In genomic region chr7:44767912-44768662, GRCh38 we compare ENCODE assay signal across 8 cellular contexts. TPM values are rescaled to one million over a fixed set of nuclear protein-coding genes. Genes with fewer than 3 reads are reported as not detected.
DNase-seq lines count a peak whose midpoint lies in the region; ATAC-seq and TF ChIP-seq lines count a peak whose summit lies in the region.

No MANE protein-coding gene starts in this region.

- no CpG with 5 or more reads among the region's 13 CpGs for WGBS in mesendoderm (ENCODE audit: extremely low coverage, insufficient coverage, low lambda C conversion rate)

- no peak overlapping the region for H2BK120ac ChIP-seq in mesendoderm (ENCODE audit: low read depth, low read length)

- no peak overlapping the region for H3K4ac ChIP-seq in mesendoderm (ENCODE audit: low read depth, low read length)

- H2AK5ac ChIP-seq in mesendoderm (ENCODE audit: low read length): no peak overlapping the region

- no peaks in the 10 kb centered on the region for H3K79me1 ChIP-seq in mesendoderm (ENCODE audit: low read length)

- H3K4me1 Mint-ChIP-seq in CD4-positive, alpha-beta memory T cell: peaks cover 17 to 50% (median 38%) of the 10 kb centered on the region in 4 donors
- H3K4me1 Mint-ChIP-seq in GM23338: peaks cover 21% of the 10 kb centered on the region
- H3K4me1 Mint-ChIP-seq in neural crest cell: peaks cover 9% of the 10 kb centered on the region

- TF ChIP-seq POLR2A in erythroblast (IDR thresholded peaks at IDR 0.05; ENCODE audit: low read length): no peak

- peak in 4 of 5 donors; percentile 30 to 43 (median 34) for DNase-seq in CD4-positive, alpha-beta memory T cell
- DNase-seq in GM23338 (ENCODE audit: low spot score) (no peak), RPMI8226 (peak; percentile 90), erythroblast (lab: John Stamatoyannopoulos, UW) (peak; percentile 50 to 57), neural crest cell (ENCODE audit: low read depth, low spot score) (no peak), mesendoderm (no peak), RKO (ENCODE audit: low spot score) (no peak)
- no peak for DNase-seq in stimulated activated CD4-positive, alpha-beta T cell treated with anti-CD3 and anti-CD28 coated beads, Interleukin-4, amount 100 ng/mL, for 4 hours

- H3K4me3 Mint-ChIP-seq in CD4-positive, alpha-beta memory T cell: peak overlapping the region in 6 of 8 donors; percentile 32 to 67 (median 60)
- H3K4me3 Mint-ChIP-seq in GM23338: no peak overlapping the region
- peak overlapping the region; percentile 27 for H3K4me3 Mint-ChIP-seq in neural crest cell

- peaks cover 44% of the 10 kb centered on the region for H3K36me3 ChIP-seq in CD4-positive, alpha-beta memory T cell (ENCODE audit: insufficient read depth, low read length)
- H3K36me3 ChIP-seq in GM23338 (ENCODE audit: insufficient read depth): peaks cover 11% of the 10 kb centered on the region; the same call in 1 of the 2 replicates
- H3K36me3 ChIP-seq in mesendoderm (ENCODE audit: control insufficient read depth, insufficient read depth, low read length): peaks cover 12% of the 10 kb centered on the region

- POLR2A ChIA-PET in CD4-positive, alpha-beta memory T cell (lab: Charles Lee; ENCODE audit: partially characterized antibody): interaction anchor here (0.6 to 4.5 kb wide), 10 partner anchors 18 to 161 kb away, joined by 3 to 16 read pairs (median 4); partner anchors contain the start of genes H2AZ2, OGDH and PPIA

- H3K9me3 ChIP-seq in CD4-positive, alpha-beta memory T cell (ENCODE audit: control insufficient read depth in 1 of 2, low read length in 2 of 2): no peaks in the 10 kb centered on the region

- peaks cover 7% of the 10 kb centered on the region; the same call in 1 of the 2 replicates for H4K20me1 ChIP-seq in GM23338 (replicated peaks; ENCODE audit: insufficient read depth)

- H3K27me3 ChIP-seq in CD4-positive, alpha-beta memory T cell (ENCODE audit: insufficient read depth, low read length): no peaks in the 10 kb centered on the region
- H3K27me3 ChIP-seq in GM23338 (ENCODE audit: insufficient read depth) (no peaks in the 10 kb centered on the region), mesendoderm (ENCODE audit: insufficient read depth, low read length, poor library complexity) (no peaks in the 10 kb centered on the region)

- H3K27ac ChIP-seq in CD4-positive, alpha-beta memory T cell (ENCODE audit: low read depth, low read length): peak overlapping the region; percentile 5
- H3K27ac ChIP-seq in GM23338 (ENCODE audit: low read depth) (peak overlapping the region; percentile 83; the same call in 1 of the 2 replicates), mesendoderm (ENCODE audit: low read depth, low read length) (no peak overlapping the region)

- no peak overlapping the region for H3K4me2 ChIP-seq in GM23338
- H3K4me2 ChIP-seq in mesendoderm (ENCODE audit: low read length): no peak overlapping the region

- no peak overlapping the region for H3K9ac ChIP-seq in mesendoderm (ENCODE audit: low read length)

- H2BK15ac ChIP-seq in mesendoderm (replicated peaks; ENCODE audit: low read depth): no peak overlapping the region

- peaks cover 24 to 52% of the 10 kb centered on the region in 2 donors for H3K36me3 Mint-ChIP-seq in CD4-positive, alpha-beta memory T cell
- peaks cover 48% of the 10 kb centered on the region for H3K36me3 Mint-ChIP-seq in GM23338 (ENCODE audit: low read depth)
- peaks cover 6% of the 10 kb centered on the region for H3K36me3 Mint-ChIP-seq in neural crest cell (ENCODE audit: low read depth)

- intact Hi-C loops in CD4-positive, alpha-beta memory T cell (cut with micrococcal nuclease): loop anchor here (1.0 to 2.0 kb wide), 3 partner anchors 17 to 180 kb away; partner anchors contain the start of gene PPIA

- no peak overlapping the region for H4K8ac ChIP-seq in mesendoderm (ENCODE audit: low read depth, low read length)

- 0 out of 2 replicates have a peak, but pooled peaks cover 3% of the 10 kb centered on the region for H3F3A ChIP-seq in GM23338 (replicated peaks; ENCODE audit: low read depth)

- H3K18ac ChIP-seq in mesendoderm (ENCODE audit: low read length): no peak overlapping the region

- no peak overlapping the region for H2BK5ac ChIP-seq in mesendoderm (ENCODE audit: low read length)

- ATAC-seq in GM23338: peak; percentile 52

- H3K4me1 ChIP-seq in CD4-positive, alpha-beta memory T cell (ENCODE audit: insufficient read depth, low read length): peaks cover 41% of the 10 kb centered on the region
- peaks cover 16% of the 10 kb centered on the region; the same call in 1 of the 2 replicates for H3K4me1 ChIP-seq in GM23338 (ENCODE audit: insufficient read depth)
- no peaks in the 10 kb centered on the region for H3K4me1 ChIP-seq in mesendoderm (ENCODE audit: control insufficient read depth, low read depth, low read length)

- no peaks in the 10 kb centered on the region for H3K27me3 Mint-ChIP-seq in CD4-positive, alpha-beta memory T cell
- H3K27me3 Mint-ChIP-seq in GM23338 (ENCODE audit: insufficient read depth, low read depth, poor library complexity): peaks cover 21% of the 10 kb centered on the region
- H3K27me3 Mint-ChIP-seq in neural crest cell (ENCODE audit: low read depth): no peaks in the 10 kb centered on the region

- CTCF ChIA-PET in CD4-positive, alpha-beta memory T cell (lab: Charles Lee; ENCODE audit: partially characterized antibody): interaction anchor here (0.7 to 1.3 kb wide), 7 partner anchors 23 to 367 kb away, joined by 3 to 5 read pairs (median 3); no protein-coding TSS in a partner anchor

- H3K79me2 ChIP-seq in GM23338 (replicated peaks; ENCODE audit: insufficient read depth) (no peaks in the 10 kb centered on the region), mesendoderm (ENCODE audit: control insufficient read depth, insufficient read depth, low read length) (no peaks in the 10 kb centered on the region)

- peak overlapping the region; percentile 60 to 94 (median 81) for H3K27ac Mint-ChIP-seq in CD4-positive, alpha-beta memory T cell
- H3K27ac Mint-ChIP-seq in GM23338 (no peak overlapping the region), neural crest cell (ENCODE audit: unreplicated experiment) (peak overlapping the region; percentile 67)

- no peak overlapping the region for H3K23ac ChIP-seq in mesendoderm (ENCODE audit: low read length)

- H3K56ac ChIP-seq in mesendoderm (ENCODE audit: low read length): no peak overlapping the region

- H3K9me3 Mint-ChIP-seq in CD4-positive, alpha-beta memory T cell: no peaks in the 10 kb centered on the region
- H3K9me3 Mint-ChIP-seq in GM23338 (no peaks in the 10 kb centered on the region), neural crest cell (no peaks in the 10 kb centered on the region)

- H3K4me3 ChIP-seq in CD4-positive, alpha-beta memory T cell (ENCODE audit: low read length in 2 of 2): no peak overlapping the region
- no peak overlapping the region for H3K4me3 ChIP-seq in GM23338
- no peak overlapping the region for H3K4me3 ChIP-seq in mesendoderm (ENCODE audit: low read length)

- H3K9me2 ChIP-seq in GM23338 (ENCODE audit: insufficient read depth): no peaks in the 10 kb centered on the region

- TF ChIP-seq CTCF in GM23338 (conservative IDR thresholded peaks at IDR 0.05; ENCODE audit: low read depth in 2 of 2): no peak
- TF ChIP-seq CTCF in neural crest cell (conservative IDR thresholded peaks at IDR 0.05): no peak

- no peak overlapping the region for H4K5ac ChIP-seq in mesendoderm (ENCODE audit: low read length)

- H2AFZ ChIP-seq in GM23338: no peak overlapping the region

TF ChIP-seq in GM23338, 12 proteins besides CTCF, POLR2A, EP300 and RAD21 (continues in another document):
- TF ChIP-seq ZNF331 (CRISPR knock-in tag; IDR thresholded peaks at IDR 0.05; ENCODE audit: low read depth) (no peak), POLR2AphosphoS5 (IDR thresholded peaks at IDR 0.05; ENCODE audit: low read depth) (no peak; the same call in 1 of the 2 replicates), NANOG (IDR thresholded peaks at IDR 0.05; ENCODE audit: borderline replicate concordance) (no peak), EZH2phosphoT487 (IDR thresholded peaks at IDR 0.05; ENCODE audit: unreplicated experiment) (no peak), EZH2 (IDR thresholded peaks at IDR 0.05; ENCODE audit: low read depth, unreplicated experiment) (no peak), ZNF114 (CRISPR knock-in tag; IDR thresholded peaks at IDR 0.05) (no peak), ETS1 (IDR thresholded peaks at IDR 0.05) (no peak)

RNA-seq across cellular contexts. Expression of gene ZMIZ2, which starts 19.4 kb away (rescaled TPM):
- total RNA-seq in CD4-positive, alpha-beta memory T cell: 100 to 1,000 TPM; 169 to 170 TPM
- 10 to 100 TPM in 1 of 2 donors, 1 to 10 TPM in 1; 1.1 to 12.1 TPM for polyA plus RNA-seq in CD4-positive, alpha-beta memory T cell
- total RNA-seq in GM23338 (2014; rRNA removed; shearing (Covaris generic)): 30.4 and 46.1 TPM in 2 replicates
- polyA plus RNA-seq in GM23338 (2016; fragmentation: Nextera tagmentation; extraction: Ambion mirVana): 15.2 and 15.5 TPM in 2 replicates
- 93.9 and 99.5 TPM in 2 replicates for total RNA-seq in neural crest cell
- polyA plus RNA-seq in mesendoderm (2013, experiment 1 of 2): 33.4 TPM
- polyA plus RNA-seq in mesendoderm (2013, experiment 2 of 2): 34.8 TPM

RNA-seq across cellular contexts. Expression of gene PPIA, which starts 28.4 kb away (rescaled TPM):
- 100 to 1,000 TPM; 677 to 707 TPM for total RNA-seq in CD4-positive, alpha-beta memory T cell
- polyA plus RNA-seq in CD4-positive, alpha-beta memory T cell: 1,000 to 10,000 TPM; 2,815 to 3,590 TPM
- 4,367 and 4,717 TPM in 2 replicates for total RNA-seq in GM23338 (2014; rRNA removed; shearing (Covaris generic))
- polyA plus RNA-seq in GM23338 (2016; fragmentation: Nextera tagmentation; extraction: Ambion mirVana): 6,375 and 6,524 TPM in 2 replicates
- total RNA-seq in neural crest cell: 2,244 and 2,316 TPM in 2 replicates
- polyA plus RNA-seq in mesendoderm (2013, experiment 1 of 2): 3,157 TPM
- polyA plus RNA-seq in mesendoderm (2013, experiment 2 of 2): 3,156 TPM

Comparison
In these comparisons a context has a peak if more than half of its experiments do, and no peak if none do; other contexts are left out.
1. DNase-seq: peak in CD4-positive, alpha-beta memory T cell (4 of 5), RPMI8226 (single experiment) and erythroblast (2 of 2); none in GM23338 (single experiment), neural crest cell (single experiment), mesendoderm (single experiment), stimulated activated CD4-positive, alpha-beta T cell treated with anti-CD3 and anti-CD28 coated beads, Interleukin-4, amount 100 ng/mL, for 4 hours (0 of 2) and RKO (single experiment).